Comparison of ENCODE assay signal across 19 cellular contexts in the genomic region with DNA sequence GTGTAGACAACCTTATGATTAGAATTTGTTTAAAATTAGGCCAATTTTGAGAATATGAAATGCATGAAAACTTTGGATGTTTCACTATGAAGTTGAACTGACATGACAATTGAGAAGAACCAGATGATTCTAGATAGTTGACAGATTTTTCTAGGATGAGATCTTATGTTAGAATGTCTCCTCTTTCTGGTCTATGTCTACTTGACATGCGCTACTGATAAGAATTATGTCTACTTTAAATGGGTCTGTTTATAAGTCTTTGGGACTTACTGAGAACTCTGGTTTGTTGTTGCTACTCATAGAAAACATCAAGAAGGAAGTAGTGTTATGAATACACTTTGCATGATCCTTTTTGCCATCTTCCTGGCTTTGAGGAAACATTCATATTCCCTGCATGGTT.
"Had no signal": no experiment of that assay in that cellular context is flagged by ENCODE, and none has a peak within 500 bp of the region (broad histone marks: within the 10 kb centered on the region; RNA-seq: fewer than 3 reads in every experiment).

No MANE protein-coding gene starts in this region.

- H3K4me1 Mint-ChIP-seq: activated CD8-positive, alpha-beta memory T cell treated with anti-CD3 and anti-CD28 coated beads, Interleukin-2, amount 10 ng/mL, durations not matched to agents 7 days and 5 days; activated naive CD4-positive, alpha-beta T cell treated with anti-CD3 and anti-CD28 coated beads, Interleukin-2, amount 50 U/mL, for 24 hours had no signal

- H3K4me3 Mint-ChIP-seq: activated B cell treated with CpG ODN at 0.5 μM for 24 hours; activated CD8-positive, alpha-beta memory T cell treated with anti-CD3 and anti-CD28 coated beads, Interleukin-2, amount 10 ng/mL, durations not matched to agents 7 days and 5 days; activated CD8-positive, alpha-beta T cell treated with anti-CD3 and anti-CD28 coated beads, Interleukin-2, amount 10 ng/mL, durations not matched to agents 7 days and 5 days; activated naive CD4-positive, alpha-beta T cell treated with anti-CD3 and anti-CD28 coated beads, Interleukin-2, amount 50 U/mL, for 24 hours; naive thymus-derived CD4-positive, alpha-beta T cell; T-helper 2 cell treated with Interferon-gamma antibody and Interleukin-4, amounts not matched to agents 5 μg/mL and 100 μg/mL, for 36 hours had no signal

- DNase-seq: activated B cell treated with CpG ODN at 0.5 μM for 24 hours; activated CD8-positive, alpha-beta memory T cell treated with anti-CD3 and anti-CD28 coated beads, Interleukin-2, amount 10 ng/mL, durations not matched to agents 7 days and 5 days; activated CD8-positive, alpha-beta T cell treated with anti-CD3 and anti-CD28 coated beads, Interleukin-2, amount 10 ng/mL, durations not matched to agents 7 days and 5 days; activated T-cell treated with anti-CD3 and anti-CD28 coated beads, Interleukin-2, amount 50 U/mL, for 48 hours; aorta; body of pancreas; dermis blood vessel endothelial cell; effector CD4-positive, alpha-beta T cell; islet precursor cell; left ventricle myocardium inferior; midbrain; naive thymus-derived CD4-positive, alpha-beta T cell; nucleus accumbens; pancreas; psoas muscle; stimulated activated naive CD4-positive, alpha-beta T cell treated with Interleukin-2 at 50 U/mL for 16 hours had no signal

- H3K27ac Mint-ChIP-seq: activated CD8-positive, alpha-beta memory T cell treated with anti-CD3 and anti-CD28 coated beads, Interleukin-2, amount 10 ng/mL, durations not matched to agents 7 days and 5 days; activated CD8-positive, alpha-beta T cell treated with anti-CD3 and anti-CD28 coated beads, Interleukin-2, amount 10 ng/mL, durations not matched to agents 7 days and 5 days; activated naive CD4-positive, alpha-beta T cell treated with anti-CD3 and anti-CD28 coated beads, Interleukin-2, amount 50 U/mL, for 24 hours; activated T-helper 2 cell treated with anti-CD3 and anti-CD28 coated beads, Interferon-gamma antibody, Interleukin-2, Interleukin-4, amounts not matched to agents 10 μg/mL and 5 μg/mL and 100 μg/mL, durations not matched to agents 14 hours and 24 hours and 36 hours; T-helper 2 cell treated with Interferon-gamma antibody and Interleukin-4, amounts not matched to agents 5 μg/mL and 100 μg/mL, for 36 hours had no signal

- H3K36me3 Mint-ChIP-seq: activated CD8-positive, alpha-beta memory T cell treated with anti-CD3 and anti-CD28 coated beads, Interleukin-2, amount 10 ng/mL, durations not matched to agents 7 days and 5 days had no signal

- H3K27me3 Mint-ChIP-seq: activated B cell treated with CpG ODN at 0.5 μM for 24 hours; activated naive CD4-positive, alpha-beta T cell treated with anti-CD3 and anti-CD28 coated beads, Interleukin-2, amount 50 U/mL, for 24 hours; naive thymus-derived CD4-positive, alpha-beta T cell had no signal

- H3K9me3 Mint-ChIP-seq: activated B cell treated with CpG ODN at 0.5 μM for 24 hours; activated naive CD4-positive, alpha-beta T cell treated with anti-CD3 and anti-CD28 coated beads, Interleukin-2, amount 50 U/mL, for 24 hours; activated T-helper 2 cell treated with anti-CD3 and anti-CD28 coated beads, Interferon-gamma antibody, Interleukin-2, Interleukin-4, amounts not matched to agents 10 μg/mL and 5 μg/mL and 100 μg/mL, durations not matched to agents 14 hours and 24 hours and 36 hours; T-helper 2 cell treated with Interferon-gamma antibody and Interleukin-4, amounts not matched to agents 5 μg/mL and 100 μg/mL, for 36 hours had no signal

- ATAC-seq: activated CD8-positive, alpha-beta memory T cell treated with anti-CD3 and anti-CD28 coated beads, Interleukin-2, amount 10 ng/mL, durations not matched to agents 7 days and 5 days; activated CD8-positive, alpha-beta T cell treated with anti-CD3 and anti-CD28 coated beads, Interleukin-2, amount 10 ng/mL, durations not matched to agents 7 days and 5 days; body of pancreas; pancreas; psoas muscle had no signal
